Comparison of ENCODE assay signal across 8 cellular contexts in the genomic region with DNA sequence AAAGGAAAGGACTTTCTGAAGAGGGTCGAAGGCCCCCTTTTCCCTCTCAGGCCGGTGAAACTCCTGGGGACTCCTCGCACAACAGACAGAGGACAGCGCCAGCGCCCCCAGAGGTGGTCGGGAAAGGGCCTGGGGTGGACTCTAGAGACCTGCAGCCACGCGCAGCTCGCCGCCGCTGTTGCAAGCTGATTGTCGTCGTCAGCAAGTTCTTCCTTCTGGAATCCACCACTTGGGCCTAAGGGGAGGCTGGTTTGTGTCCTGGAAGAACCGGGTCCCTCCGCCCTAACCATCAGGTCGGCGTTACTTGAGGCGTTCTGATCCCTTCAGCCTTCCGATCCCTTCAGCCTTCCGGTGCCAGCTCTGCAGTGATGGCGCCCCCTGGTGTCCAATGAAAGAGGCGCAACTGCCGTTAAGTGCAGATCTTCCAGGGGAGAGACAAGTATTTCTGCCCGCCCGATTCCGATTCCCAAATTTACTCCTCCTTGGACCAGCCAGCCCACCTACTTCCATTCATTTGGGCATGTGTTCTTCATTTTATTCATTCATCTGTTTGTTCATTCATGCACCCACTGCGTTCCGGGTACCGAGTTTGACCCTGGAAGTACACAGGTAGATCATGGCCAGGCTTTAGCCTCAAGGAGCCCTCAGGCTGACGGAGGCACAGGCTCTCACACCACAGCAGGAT.
DNase-seq lines count a peak whose midpoint lies in the region; ATAC-seq lines count a peak whose summit lies in the region.

No MANE protein-coding gene starts in this region.

- H3K4me3 ChIP-seq in CD8-positive, alpha-beta memory T cell (ENCODE audit: low read length), result no peak overlapping the region
- peak overlapping the region; percentile 41 to 61 for H3K4me3 ChIP-seq in mucosa of rectum (ENCODE audit: low read length in 2 of 2)

- H3K27ac ChIP-seq in CD8-positive, alpha-beta memory T cell (ENCODE audit: low read depth, low read length), result no peak overlapping the region
- H3K27ac ChIP-seq in mucosa of rectum (ENCODE audit: low read depth in 2 of 2, low read length in 2 of 2), result no peak overlapping the region

- peak overlapping the region in 6 of 7 donors; percentile 8 to 76 (median 60) for H3K4me3 Mint-ChIP-seq in CD8-positive, alpha-beta memory T cell

- no peak overlapping the region for H3K9ac ChIP-seq in mucosa of rectum (ENCODE audit: low read depth in 1 of 2, low read length in 2 of 2)

- peaks cover 21 to 72% of the 10 kb centered on the region in 2 donors for H3K27me3 Mint-ChIP-seq in CD8-positive, alpha-beta memory T cell

- H3K9me3 ChIP-seq in CD8-positive, alpha-beta memory T cell (ENCODE audit: low read length), result peaks cover 1% of the 10 kb centered on the region
- peaks cover 0 to under 1% of the 10 kb centered on the region in 2 donors for H3K9me3 ChIP-seq in mucosa of rectum (ENCODE audit: control insufficient read depth in 2 of 2, low read length in 2 of 2)

- no peak overlapping the region for H3K27ac Mint-ChIP-seq in CD8-positive, alpha-beta memory T cell

- peaks cover 4% of the 10 kb centered on the region for H3K4me1 ChIP-seq in CD8-positive, alpha-beta memory T cell (ENCODE audit: insufficient read depth, low read length)
- peaks cover 0 to 3% of the 10 kb centered on the region in 2 donors for H3K4me1 ChIP-seq in mucosa of rectum (ENCODE audit: control insufficient read depth in 2 of 2, insufficient read depth in 2 of 2, low read length in 2 of 2)

- POLR2A ChIA-PET in CD8-positive, alpha-beta memory T cell (lab: Charles Lee), result no interaction called here

- ATAC-seq in HG03066 (IDR thresholded peaks at IDR 0.05; ENCODE audit: low read depth, unreplicated experiment), result peak; percentile 73
- ATAC-seq in esophagus mucosa, result peak; percentile 76

- H3K27me3 ChIP-seq in CD8-positive, alpha-beta memory T cell (ENCODE audit: insufficient read depth, low read length, poor library complexity, severe bottlenecking), result peaks cover 10% of the 10 kb centered on the region
- H3K27me3 ChIP-seq in mucosa of rectum (ENCODE audit: control insufficient read depth in 2 of 2, insufficient read depth in 2 of 2, low read length in 2 of 2), result peaks cover 17 to 18% of the 10 kb centered on the region in 2 donors

- H3K9me3 Mint-ChIP-seq in CD8-positive, alpha-beta memory T cell, result peaks cover 4 to 7% (median 5%) of the 10 kb centered on the region in 5 donors

- peak; percentile 49 to 73 (median 62) for DNase-seq in CD8-positive, alpha-beta memory T cell
- DNase-seq in NOMO-1 treated with dmso at 0.1 percent for 144 hours (lab: John Stamatoyannopoulos, UW; ENCODE audit: unreplicated experiment), result peak; percentile 65
- DNase-seq in activated T-cell treated with anti-CD3 and anti-CD28 coated beads for 4 hours, result peak; percentile 71
- DNase-seq in stimulated activated CD8-positive, alpha-beta memory T cell treated with anti-CD3 and anti-CD28 coated beads, Interleukin-4, amount 100 ng/mL, for 4 hours (ENCODE audit: low read depth in 2 of 2, low spot score in 1 of 2), result peak; percentile 34 to 66
- DNase-seq in 8988T, result no peak

- H3K4me1 Mint-ChIP-seq in CD8-positive, alpha-beta memory T cell, result peaks cover 11 to 13% (median 12%) of the 10 kb centered on the region in 3 donors

- H3K36me3 ChIP-seq in CD8-positive, alpha-beta memory T cell (ENCODE audit: insufficient read depth, low read length), result no peaks in the 10 kb centered on the region
- no peaks in the 10 kb centered on the region for H3K36me3 ChIP-seq in mucosa of rectum (ENCODE audit: control insufficient read depth in 2 of 2, insufficient read depth in 2 of 2, low read length in 2 of 2)

- no peaks in the 10 kb centered on the region for H3K36me3 Mint-ChIP-seq in CD8-positive, alpha-beta memory T cell

- CTCF ChIA-PET in CD8-positive, alpha-beta memory T cell (lab: Charles Lee), result interaction anchor here (0.8 to 4.2 kb wide), 12 partner anchors 9 to 806 kb away, joined by 3 to 52 read pairs (median 4); a partner anchor contains a TSS
